26 cellular contexts compared by ENCODE assay signal in genomic region chr15:51161491-51162260, GRCh38.
DNase-seq lines count a peak whose midpoint lies in the region; ATAC-seq, FAIRE-seq and TF ChIP-seq lines count a peak whose summit lies in the region.
"Had no signal": no experiment of that assay in that cellular context is flagged by ENCODE, and none has a peak within 500 bp of the region (broad histone marks: within the 10 kb centered on the region; RNA-seq: fewer than 3 reads in every experiment).

No MANE protein-coding gene starts in this region.

- no peaks in the 10 kb centered on the region for H3K27me3 ChIP-seq in right atrium auricular region
- H3K27me3 ChIP-seq: vagina had no signal

- no peak for FAIRE-seq in urothelium cell line (lab: Jason Lieb, UNC)
- FAIRE-seq: GM12891, H54 had no signal

- H3K36me3 ChIP-seq in right atrium auricular region = no peaks in the 10 kb centered on the region
- H3K36me3 ChIP-seq: thoracic aorta, vagina had no signal

- H3K9me3 ChIP-seq in right atrium auricular region = no peaks in the 10 kb centered on the region
- H3K9me3 ChIP-seq: body of pancreas, thoracic aorta, vagina had no signal

- DNase-seq in AG10803 (ENCODE audit: low read depth) = peak; percentile 68
- peak; percentile 8 for DNase-seq in HT1080 (ENCODE audit: low read depth)
- DNase-seq in astrocyte of the hippocampus (ENCODE audit: low read depth, low spot score) = peak; percentile 31
- peak; percentile 40 to 60 for DNase-seq in foreskin fibroblast
- DNase-seq in urothelium cell line (ENCODE audit: low spot score) = no peak
- no peak for DNase-seq in activated naive CD4-positive, alpha-beta T cell (lab: John Stamatoyannopoulos, UW)
- no peak for DNase-seq in right atrium auricular region (ENCODE audit: low spot score)
- DNase-seq: activated CD4-positive, alpha-beta T cell treated with anti-CD3 and anti-CD28 coated beads, Interleukin-2, amount 50 U/mL, for 1 hour; activated CD4-positive, CD25-positive, alpha-beta regulatory T cell; activated effector memory CD4-positive, alpha-beta T cell treated with anti-CD3 and anti-CD28 coated beads, Interleukin-2, amount 50 U/mL, for 16 hours; activated T-cell treated with anti-CD3 and anti-CD28 coated beads, Interleukin-2, amount 50 U/mL, for 1 hour; body of pancreas; CD8-positive, alpha-beta T cell; immature natural killer cell; Kasumi-1; NCI-H146; NCI-H446; stimulated activated naive CD4-positive, alpha-beta T cell treated with Interleukin-2 at 50 U/mL for 16 hours had no signal

- ATAC-seq in HG03378 (IDR thresholded peaks at IDR 0.05; ENCODE audit: unreplicated experiment) = no peak
- ATAC-seq: body of pancreas; CD8-positive, alpha-beta T cell had no signal

- no peak overlapping the region for H3K27ac ChIP-seq in right atrium auricular region
- H3K27ac ChIP-seq: body of pancreas, parathyroid adenoma, SK-N-MC, thoracic aorta, vagina had no signal

- TF ChIP-seq CTCF in AG10803 (conservative IDR thresholded peaks at IDR 0.05; ENCODE audit: low read length) (no peak), foreskin fibroblast (IDR thresholded peaks at IDR 0.05; ENCODE audit: low read depth, low read length) (no peak), right atrium auricular region (IDR thresholded peaks at IDR 0.05) (no peak)

- H3K4me1 ChIP-seq in right atrium auricular region = peaks cover 0 to 7% of the 10 kb centered on the region in 2 donors
- H3K4me1 ChIP-seq: body of pancreas, parathyroid adenoma had no signal

- H3K4me3 ChIP-seq in AG10803 (ENCODE audit: low read length) (no peak overlapping the region), foreskin fibroblast (ENCODE audit: low read depth in 1 of 2, low read length in 2 of 2) (no peak overlapping the region), right atrium auricular region (no peak overlapping the region)
- H3K4me3 ChIP-seq: body of pancreas, SK-N-MC, smooth muscle cell, thoracic aorta, vagina had no signal

Comparison
In these comparisons a context has a peak if more than half of its experiments do, and no peak if none do; other contexts are left out.
1. DNase-seq: peak in AG10803 (single experiment), HT1080 (single experiment), astrocyte of the hippocampus (single experiment) and foreskin fibroblast (2 of 2); none in urothelium cell line (single experiment), activated naive CD4-positive, alpha-beta T cell (0 of 4) and right atrium auricular region (single experiment).